31 cellular contexts compared by ENCODE assay signal in genomic region chr3:138289260-138289659, GRCh38. TPM values are rescaled to one million over a fixed set of nuclear protein-coding genes. Genes with fewer than 3 reads are reported as not detected.
"Had no signal": no experiment of that assay in that cellular context is flagged by ENCODE, and none has a peak within 500 bp of the region (broad histone marks: within the 10 kb centered on the region; RNA-seq: fewer than 3 reads in every experiment).

No MANE protein-coding gene starts in this region.

- H3K4me1 Mint-ChIP-seq: endodermal cell; immature natural killer cell; neural crest cell; stimulated activated naive B cell treated with anti-CD40 and anti-IgM and Interleukin-4, amounts not matched to agents 10 μg/mL and 1 μg/mL and 100 μg/mL, for 72 hours had no signal

- DNase-seq: activated CD4-positive, alpha-beta T cell treated with anti-CD3 and anti-CD28 coated beads, Interleukin-2, amount 50 U/mL, for 1 hour; activated CD8-positive, alpha-beta memory T cell treated with anti-CD3 and anti-CD28 coated beads, Interleukin-2, amount 50 U/mL, for 4 hours; activated effector memory CD4-positive, alpha-beta T cell treated with anti-CD3 and anti-CD28 coated beads, Interleukin-2, amount 50 U/mL, for 16 hours; activated naive CD8-positive, alpha-beta T cell treated with anti-CD3 and anti-CD28 coated beads, Interleukin-2, amount 10 ng/mL, durations not matched to agents 7 days and 5 days; activated T-cell treated with anti-CD3 and anti-CD28 coated beads, Interleukin-2, amount 50 U/mL, for 1 hour; amniotic stem cell; brain microvascular endothelial cell; endodermal cell; foreskin fibroblast; heart left ventricle; hypothalamus; immature natural killer cell; kidney; midbrain; naive thymus-derived CD8-positive, alpha-beta T cell; nucleus accumbens; psoas muscle; SIG-M5; stimulated activated CD4-positive, alpha-beta T cell treated with anti-CD3 and anti-CD28 coated beads, Interleukin-4, amount 100 ng/mL, for 4 hours; stimulated activated CD8-positive, alpha-beta memory T cell treated with anti-CD3 and anti-CD28 coated beads, Interleukin-4, amount 100 ng/mL, for 48 hours; stimulated activated naive B cell treated with anti-CD40 and anti-IgM and Interleukin-4, amounts not matched to agents 10 μg/mL and 1 μg/mL and 100 μg/mL, for 72 hours; T-helper 9 cell; testis; transverse colon had no signal

- H3K27ac Mint-ChIP-seq: activated naive CD8-positive, alpha-beta T cell treated with anti-CD3 and anti-CD28 coated beads, Interleukin-2, amount 10 ng/mL, durations not matched to agents 7 days and 5 days; endodermal cell; stimulated activated naive B cell treated with anti-CD40 and anti-IgM and Interleukin-4, amounts not matched to agents 10 μg/mL and 1 μg/mL and 100 μg/mL, for 72 hours had no signal

- H3K4me3 Mint-ChIP-seq: activated naive CD8-positive, alpha-beta T cell treated with anti-CD3 and anti-CD28 coated beads, Interleukin-2, amount 10 ng/mL, durations not matched to agents 7 days and 5 days; endodermal cell; immature natural killer cell; naive thymus-derived CD8-positive, alpha-beta T cell; neural crest cell; stimulated activated naive B cell treated with anti-CD40 and anti-IgM and Interleukin-4, amounts not matched to agents 10 μg/mL and 1 μg/mL and 100 μg/mL, for 72 hours had no signal

- H3K27me3 Mint-ChIP-seq: activated naive CD8-positive, alpha-beta T cell treated with anti-CD3 and anti-CD28 coated beads, Interleukin-2, amount 10 ng/mL, durations not matched to agents 7 days and 5 days; naive thymus-derived CD8-positive, alpha-beta T cell; stimulated activated naive B cell treated with anti-CD40 and anti-IgM and Interleukin-4, amounts not matched to agents 10 μg/mL and 1 μg/mL and 100 μg/mL, for 72 hours had no signal

- H3K9me3 Mint-ChIP-seq: activated naive CD8-positive, alpha-beta T cell treated with anti-CD3 and anti-CD28 coated beads, Interleukin-2, amount 10 ng/mL, durations not matched to agents 7 days and 5 days; endodermal cell; immature natural killer cell; naive thymus-derived CD8-positive, alpha-beta T cell; neural crest cell; stimulated activated naive B cell treated with anti-CD40 and anti-IgM and Interleukin-4, amounts not matched to agents 10 μg/mL and 1 μg/mL and 100 μg/mL, for 72 hours had no signal

- ATAC-seq: activated CD4-positive, CD25-positive, alpha-beta regulatory T cell treated with anti-CD3 and anti-CD28 coated beads, Interleukin-2, amount 50 U/mL, for 24 hours; esophagus mucosa; heart left ventricle; naive thymus-derived CD8-positive, alpha-beta T cell; psoas muscle; stimulated activated naive B cell treated with anti-CD40 and anti-IgM and Interleukin-4, amounts not matched to agents 10 μg/mL and 1 μg/mL and 100 μg/mL, for 72 hours had no signal

RNA-seq across cellular contexts. Expression of gene NME9, which starts 40.4 kb away (rescaled TPM):
- total RNA-seq: activated CD8-positive, alpha-beta memory T cell treated with anti-CD3 and anti-CD28 coated beads for 36 hours; cardiac septum; esophagus mucosa; heart left ventricle; smooth muscle cell; T-helper 1 cell treated with Interleukin-12 subunit alpha and Interleukin-12 subunit beta and Interleukin-4 antibody, amounts not matched to agents 30 ng/mL and 1 ng/mL, for 36 hours; transverse colon had no signal

RNA-seq across cellular contexts. Expression of gene MRAS, which starts 59.1 kb away (rescaled TPM):
- total RNA-seq: activated CD8-positive, alpha-beta memory T cell treated with anti-CD3 and anti-CD28 coated beads for 36 hours; T-helper 1 cell treated with Interleukin-12 subunit alpha and Interleukin-12 subunit beta and Interleukin-4 antibody, amounts not matched to agents 30 ng/mL and 1 ng/mL, for 36 hours had no signal
